8 cellular contexts compared by ENCODE assay signal in genomic region chr11:6474806-6475500, GRCh38. TPM values are rescaled to one million over a fixed set of nuclear protein-coding genes. Genes with fewer than 3 reads are reported as not detected.
DNase-seq lines count a peak whose midpoint lies in the region; ATAC-seq and TF ChIP-seq lines count a peak whose summit lies in the region.

No MANE protein-coding gene starts in this region.

- DNase-seq in activated naive CD4-positive, alpha-beta T cell treated with anti-CD3 and anti-CD28 coated beads, Interleukin-2, amount 50 U/mL, for 16 hours, result no peak
- DNase-seq in tibial nerve (ENCODE audit: low spot score in 2 of 2) (no peak), dedifferentiated amniotic fluid mesenchymal stem cell (ENCODE audit: extremely low spot score) (no peak), posterior cingulate gyrus (no peak)

- intact Hi-C loops in posterior cingulate gyrus (cut with DNase I), result loop anchor here (10.0 kb wide), 1 partner anchor 130 kb away; the partner anchor contains the start of genes ILK and RRP8

- H3K27ac ChIP-seq in layer of hippocampus (ENCODE audit: low read depth, low read length) (peak overlapping the region; percentile 92), tibial nerve (peak overlapping the region in 3 of 4 donors; percentile 88 to 97 (median 95))

- no peak for TF ChIP-seq POLR2A in tibial nerve (IDR thresholded peaks at IDR 0.05)

- no peak for ATAC-seq in activated CD4-positive, CD25-positive, alpha-beta regulatory T cell treated with anti-CD3 and anti-CD28 coated beads, Interleukin-2, amount 50 U/mL, for 24 hours

- no peak overlapping the region for H3K4me3 ChIP-seq in tibial nerve

- H3K27me3 ChIP-seq in layer of hippocampus (ENCODE audit: control insufficient read depth, insufficient read depth, low read length) (no peaks in the 10 kb centered on the region), tibial nerve (no peaks in the 10 kb centered on the region)

- peaks cover 3% of the 10 kb centered on the region for H3K36me3 Mint-ChIP-seq in activated naive CD4-positive, alpha-beta T cell treated with anti-CD3 and anti-CD28 coated beads, Interleukin-2, amount 50 U/mL, for 24 hours
- H3K36me3 Mint-ChIP-seq in activated naive CD8-positive, alpha-beta T cell, result peaks cover 2% of the 10 kb centered on the region

- peak overlapping the region; percentile 81 for H3K4me3 Mint-ChIP-seq in activated naive CD4-positive, alpha-beta T cell treated with anti-CD3 and anti-CD28 coated beads, Interleukin-2, amount 50 U/mL, for 24 hours
- peak overlapping the region; percentile 69 for H3K4me3 Mint-ChIP-seq in activated naive CD8-positive, alpha-beta T cell

- WGBS in tibial nerve, 2 donors, result 74 to 78% methylated on average over 3 of the region's 3 CpGs

- no peak for TF ChIP-seq CTCF in tibial nerve (IDR thresholded peaks at IDR 0.05)

- H3K36me3 ChIP-seq in tibial nerve, result peaks cover 0 to 37% (median 0%) of the 10 kb centered on the region in 3 donors

- H3K27ac Mint-ChIP-seq in activated naive CD4-positive, alpha-beta T cell treated with anti-CD3 and anti-CD28 coated beads, Interleukin-2, amount 50 U/mL, for 24 hours, result peak overlapping the region; percentile 20
- H3K27ac Mint-ChIP-seq in activated naive CD8-positive, alpha-beta T cell, result peak overlapping the region; percentile 56

- peaks cover 39% of the 10 kb centered on the region for H3K4me1 Mint-ChIP-seq in activated naive CD4-positive, alpha-beta T cell treated with anti-CD3 and anti-CD28 coated beads, Interleukin-2, amount 50 U/mL, for 24 hours
- peaks cover 27% of the 10 kb centered on the region for H3K4me1 Mint-ChIP-seq in activated naive CD8-positive, alpha-beta T cell (ENCODE audit: low read depth)

- peaks cover 0 to 37% (median 11%) of the 10 kb centered on the region in 4 donors for H3K4me1 ChIP-seq in tibial nerve

- TF ChIP-seq EP300 in tibial nerve (IDR thresholded peaks at IDR 0.05), result no peak

- H3K9me3 Mint-ChIP-seq in activated naive CD4-positive, alpha-beta T cell treated with anti-CD3 and anti-CD28 coated beads, Interleukin-2, amount 50 U/mL, for 24 hours, result no peaks in the 10 kb centered on the region
- no peaks in the 10 kb centered on the region for H3K9me3 Mint-ChIP-seq in activated naive CD8-positive, alpha-beta T cell (ENCODE audit: low read depth)

- H3K27me3 Mint-ChIP-seq in activated naive CD4-positive, alpha-beta T cell treated with anti-CD3 and anti-CD28 coated beads, Interleukin-2, amount 50 U/mL, for 24 hours, result no peaks in the 10 kb centered on the region
- no peaks in the 10 kb centered on the region for H3K27me3 Mint-ChIP-seq in activated naive CD8-positive, alpha-beta T cell

- no peaks in the 10 kb centered on the region for H3K9me3 ChIP-seq in tibial nerve

RNA-seq across cellular contexts. Expression of gene TRIM3, which starts 1.2 kb away (rescaled TPM):
- total RNA-seq in tibial nerve, result 10 to 100 TPM; 25.6 to 47.7 (median 31.8) TPM

RNA-seq across cellular contexts. Expression of gene ARFIP2, which starts 6.2 kb away (rescaled TPM):
- total RNA-seq in tibial nerve, result 10 to 100 TPM; 40.0 to 63.9 (median 49.7) TPM

RNA-seq across cellular contexts. Expression of gene TIMM10B, which starts 6.3 kb away (rescaled TPM):
- total RNA-seq in tibial nerve, result 10 to 100 TPM; 37.1 to 66.6 (median 51.7) TPM

RNA-seq across cellular contexts. Expression of gene DNHD1, which starts 22.1 kb away (rescaled TPM):
- total RNA-seq in tibial nerve, result 10 to 100 TPM; 17.2 to 27.3 (median 21.0) TPM

RNA-seq across cellular contexts. Expression of gene HPX, which starts 34.2 kb away (rescaled TPM):
- 1 to 10 TPM; 1.0 to 7.5 (median 4.8) TPM for total RNA-seq in tibial nerve
